ENCODE assay signal across 2 cellular contexts in the genomic region with DNA sequence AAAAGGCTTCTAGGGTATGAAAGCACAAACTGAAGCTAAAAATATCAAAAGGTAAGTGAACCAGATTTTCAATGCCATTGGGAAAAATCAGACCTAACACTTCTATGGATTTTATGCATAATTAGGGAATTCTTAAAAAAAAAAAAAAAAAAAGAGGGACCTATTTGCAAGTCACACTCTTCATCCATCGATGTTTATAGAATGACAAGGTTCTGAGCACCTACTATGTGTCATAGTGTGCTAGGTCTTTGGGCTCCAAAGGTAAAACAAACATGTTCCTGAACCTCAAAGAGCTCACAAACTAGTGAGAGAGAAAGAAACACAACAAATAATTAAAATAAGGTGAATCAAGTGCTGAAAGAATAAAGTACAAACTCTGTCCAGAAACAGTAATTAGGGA.
TF ChIP-seq lines count a peak whose summit lies in the region.

No MANE protein-coding gene starts in this region.

TF ChIP-seq in SK-N-SH, 30 proteins besides CTCF, POLR2A, EP300 and RAD21 (continued from another document):
- TF ChIP-seq TEAD4 (IDR thresholded peaks at IDR 0.05; ENCODE audit: borderline replicate concordance, insufficient read depth) (no peak), FOXM1 (IDR thresholded peaks at IDR 0.05; ENCODE audit: low read depth) (no peak), JUND (IDR thresholded peaks at IDR 0.05) (no peak), RCOR1 (IDR thresholded peaks at IDR 0.05; ENCODE audit: low read length) (no peak), IRF3 (IDR thresholded peaks at IDR 0.05; ENCODE audit: low read depth, low read length) (no peak), REST (IDR thresholded peaks at IDR 0.05; ENCODE audit: low read depth, low read length) (no peak), NRF1 (IDR thresholded peaks at IDR 0.05; ENCODE audit: low read depth, low read length) (no peak), RXRA (IDR thresholded peaks at IDR 0.05; ENCODE audit: borderline replicate concordance, low read depth) (no peak), SMC3 (IDR thresholded peaks at IDR 0.05; ENCODE audit: low read depth, low read length) (no peak), EZH2phosphoT487 (IDR thresholded peaks at IDR 0.05; ENCODE audit: borderline replicate concordance, low read depth) (no peak), FOSL2 (IDR thresholded peaks at IDR 0.05; ENCODE audit: borderline replicate concordance, low read depth) (no peak)
- TF ChIP-seq, protein P1, sequence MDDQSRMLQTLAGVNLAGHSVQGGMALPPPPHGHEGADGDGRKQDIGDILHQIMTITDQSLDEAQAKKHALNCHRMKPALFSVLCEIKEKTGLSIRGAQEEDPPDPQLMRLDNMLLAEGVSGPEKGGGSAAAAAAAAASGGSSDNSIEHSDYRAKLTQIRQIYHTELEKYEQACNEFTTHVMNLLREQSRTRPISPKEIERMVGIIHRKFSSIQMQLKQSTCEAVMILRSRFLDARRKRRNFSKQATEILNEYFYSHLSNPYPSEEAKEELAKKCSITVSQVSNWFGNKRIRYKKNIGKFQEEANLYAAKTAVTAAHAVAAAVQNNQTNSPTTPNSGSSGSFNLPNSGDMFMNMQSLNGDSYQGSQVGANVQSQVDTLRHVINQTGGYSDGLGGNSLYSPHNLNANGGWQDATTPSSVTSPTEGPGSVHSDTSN (IDR thresholded peaks at IDR 0.05) = no peak
- TF ChIP-seq, protein P2, sequence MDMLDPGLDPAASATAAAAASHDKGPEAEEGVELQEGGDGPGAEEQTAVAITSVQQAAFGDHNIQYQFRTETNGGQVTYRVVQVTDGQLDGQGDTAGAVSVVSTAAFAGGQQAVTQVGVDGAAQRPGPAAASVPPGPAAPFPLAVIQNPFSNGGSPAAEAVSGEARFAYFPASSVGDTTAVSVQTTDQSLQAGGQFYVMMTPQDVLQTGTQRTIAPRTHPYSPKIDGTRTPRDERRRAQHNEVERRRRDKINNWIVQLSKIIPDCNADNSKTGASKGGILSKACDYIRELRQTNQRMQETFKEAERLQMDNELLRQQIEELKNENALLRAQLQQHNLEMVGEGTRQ (IDR thresholded peaks at IDR 0.05; ENCODE audit: borderline replicate concordance, low read depth, low read length) = no peak

TF ChIP-seq in SK-N-SH treated with all-trans-retinoic acid at 6 μM for 48 hours, 23 proteins besides CTCF, POLR2A, EP300 and RAD21 (continued from another document):
- TF ChIP-seq, protein P3, sequence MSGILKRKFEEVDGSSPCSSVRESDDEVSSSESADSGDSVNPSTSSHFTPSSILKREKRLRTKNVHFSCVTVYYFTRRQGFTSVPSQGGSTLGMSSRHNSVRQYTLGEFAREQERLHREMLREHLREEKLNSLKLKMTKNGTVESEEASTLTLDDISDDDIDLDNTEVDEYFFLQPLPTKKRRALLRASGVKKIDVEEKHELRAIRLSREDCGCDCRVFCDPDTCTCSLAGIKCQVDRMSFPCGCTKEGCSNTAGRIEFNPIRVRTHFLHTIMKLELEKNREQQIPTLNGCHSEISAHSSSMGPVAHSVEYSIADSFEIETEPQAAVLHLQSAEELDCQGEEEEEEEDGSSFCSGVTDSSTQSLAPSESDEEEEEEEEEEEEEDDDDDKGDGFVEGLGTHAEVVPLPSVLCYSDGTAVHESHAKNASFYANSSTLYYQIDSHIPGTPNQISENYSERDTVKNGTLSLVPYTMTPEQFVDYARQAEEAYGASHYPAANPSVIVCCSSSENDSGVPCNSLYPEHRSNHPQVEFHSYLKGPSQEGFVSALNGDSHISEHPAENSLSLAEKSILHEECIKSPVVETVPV (CRISPR knock-in tag; IDR thresholded peaks at IDR 0.05) = no peak
- no peak for TF ChIP-seq PATZ1 (CRISPR knock-in tag; IDR thresholded peaks at IDR 0.05; ENCODE audit: borderline replicate concordance)
- TF ChIP-seq ZNF70 (CRISPR knock-in tag; IDR thresholded peaks at IDR 0.05) = no peak
- no peak for TF ChIP-seq GLIS3 (CRISPR knock-in tag; IDR thresholded peaks at IDR 0.05)
- TF ChIP-seq TOX (CRISPR knock-in tag; IDR thresholded peaks at IDR 0.05; ENCODE audit: borderline replicate concordance) = no peak
- no peak for TF ChIP-seq RARB (CRISPR knock-in tag; IDR thresholded peaks at IDR 0.05)
- TF ChIP-seq ISL1 (CRISPR knock-in tag; IDR thresholded peaks at IDR 0.05) = no peak
- TF ChIP-seq OSR1 (CRISPR knock-in tag; IDR thresholded peaks at IDR 0.05) = no peak
- TF ChIP-seq, protein P4, sequence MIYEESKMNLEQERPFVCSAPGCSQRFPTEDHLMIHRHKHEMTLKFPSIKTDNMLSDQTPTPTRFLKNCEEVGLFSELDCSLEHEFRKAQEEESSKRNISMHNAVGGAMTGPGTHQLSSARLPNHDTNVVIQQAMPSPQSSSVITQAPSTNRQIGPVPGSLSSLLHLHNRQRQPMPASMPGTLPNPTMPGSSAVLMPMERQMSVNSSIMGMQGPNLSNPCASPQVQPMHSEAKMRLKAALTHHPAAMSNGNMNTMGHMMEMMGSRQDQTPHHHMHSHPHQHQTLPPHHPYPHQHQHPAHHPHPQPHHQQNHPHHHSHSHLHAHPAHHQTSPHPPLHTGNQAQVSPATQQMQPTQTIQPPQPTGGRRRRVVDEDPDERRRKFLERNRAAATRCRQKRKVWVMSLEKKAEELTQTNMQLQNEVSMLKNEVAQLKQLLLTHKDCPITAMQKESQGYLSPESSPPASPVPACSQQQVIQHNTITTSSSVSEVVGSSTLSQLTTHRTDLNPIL (CRISPR knock-in tag; IDR thresholded peaks at IDR 0.05; ENCODE audit: low read depth) = no peak
- TF ChIP-seq PPARA (CRISPR knock-in tag; IDR thresholded peaks at IDR 0.05; ENCODE audit: borderline replicate concordance) = no peak
- no peak for TF ChIP-seq ZNF8 (CRISPR knock-in tag; IDR thresholded peaks at IDR 0.05)
- TF ChIP-seq CSDC2 (CRISPR knock-in tag; IDR thresholded peaks at IDR 0.05) = no peak
- no peak for TF ChIP-seq ARNTL (CRISPR knock-in tag; IDR thresholded peaks at IDR 0.05; ENCODE audit: borderline replicate concordance, low read depth)
- TF ChIP-seq, protein P5, sequence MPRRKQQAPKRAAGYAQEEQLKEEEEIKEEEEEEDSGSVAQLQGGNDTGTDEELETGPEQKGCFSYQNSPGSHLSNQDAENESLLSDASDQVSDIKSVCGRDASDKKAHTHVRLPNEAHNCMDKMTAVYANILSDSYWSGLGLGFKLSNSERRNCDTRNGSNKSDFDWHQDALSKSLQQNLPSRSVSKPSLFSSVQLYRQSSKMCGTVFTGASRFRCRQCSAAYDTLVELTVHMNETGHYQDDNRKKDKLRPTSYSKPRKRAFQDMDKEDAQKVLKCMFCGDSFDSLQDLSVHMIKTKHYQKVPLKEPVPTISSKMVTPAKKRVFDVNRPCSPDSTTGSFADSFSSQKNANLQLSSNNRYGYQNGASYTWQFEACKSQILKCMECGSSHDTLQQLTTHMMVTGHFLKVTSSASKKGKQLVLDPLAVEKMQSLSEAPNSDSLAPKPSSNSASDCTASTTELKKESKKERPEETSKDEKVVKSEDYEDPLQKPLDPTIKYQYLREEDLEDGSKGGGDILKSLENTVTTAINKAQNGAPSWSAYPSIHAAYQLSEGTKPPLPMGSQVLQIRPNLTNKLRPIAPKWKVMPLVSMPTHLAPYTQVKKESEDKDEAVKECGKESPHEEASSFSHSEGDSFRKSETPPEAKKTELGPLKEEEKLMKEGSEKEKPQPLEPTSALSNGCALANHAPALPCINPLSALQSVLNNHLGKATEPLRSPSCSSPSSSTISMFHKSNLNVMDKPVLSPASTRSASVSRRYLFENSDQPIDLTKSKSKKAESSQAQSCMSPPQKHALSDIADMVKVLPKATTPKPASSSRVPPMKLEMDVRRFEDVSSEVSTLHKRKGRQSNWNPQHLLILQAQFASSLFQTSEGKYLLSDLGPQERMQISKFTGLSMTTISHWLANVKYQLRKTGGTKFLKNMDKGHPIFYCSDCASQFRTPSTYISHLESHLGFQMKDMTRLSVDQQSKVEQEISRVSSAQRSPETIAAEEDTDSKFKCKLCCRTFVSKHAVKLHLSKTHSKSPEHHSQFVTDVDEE (CRISPR knock-in tag; IDR thresholded peaks at IDR 0.05) = no peak
- no peak for TF ChIP-seq TCF4 (CRISPR knock-in tag; IDR thresholded peaks at IDR 0.05; ENCODE audit: borderline replicate concordance)
- TF ChIP-seq ZFP30 (CRISPR knock-in tag; IDR thresholded peaks at IDR 0.05) = no peak
- no peak for TF ChIP-seq ZNF565 (CRISPR knock-in tag; conservative IDR thresholded peaks at IDR 0.05; ENCODE audit: low read depth)
- no peak for TF ChIP-seq SNAI2 (CRISPR knock-in tag; IDR thresholded peaks at IDR 0.05)
